ENCODE assay signal across 11 cellular contexts in genomic region chr22:50118557-50119168, GRCh38.
A peak's percentile ranks its signal among the peaks of the same experiment; 100 is the strongest.
DNase-seq lines count a peak whose midpoint lies in the region; ATAC-seq, FAIRE-seq and TF ChIP-seq lines count a peak whose summit lies in the region.
"Had no signal": no experiment of that assay in that cellular context is flagged by ENCODE, and none has a peak within 500 bp of the region (broad histone marks: within the 10 kb centered on the region; RNA-seq: fewer than 3 reads in every experiment).

No MANE protein-coding gene starts in this region.

- H3K27ac Mint-ChIP-seq in activated naive CD8-positive, alpha-beta T cell treated with anti-CD3 and anti-CD28 coated beads, Interleukin-2, amount 50 U/mL, for 24 hours = no peak overlapping the region
- H3K27ac Mint-ChIP-seq: activated T-cell treated with anti-CD3 and anti-CD28 coated beads, Interleukin-2, amount 50 U/mL, for 24 hours; T-helper 17 cell had no signal

- H3K9me3 Mint-ChIP-seq in activated naive CD8-positive, alpha-beta T cell treated with anti-CD3 and anti-CD28 coated beads, Interleukin-2, amount 50 U/mL, for 24 hours = peaks cover 4% of the 10 kb centered on the region

- peaks cover 2% of the 10 kb centered on the region for H3K36me3 Mint-ChIP-seq in activated naive CD8-positive, alpha-beta T cell treated with anti-CD3 and anti-CD28 coated beads, Interleukin-2, amount 50 U/mL, for 24 hours (ENCODE audit: low read depth)

- H3K4me3 Mint-ChIP-seq in activated naive CD8-positive, alpha-beta T cell treated with anti-CD3 and anti-CD28 coated beads, Interleukin-2, amount 50 U/mL, for 24 hours = no peak overlapping the region
- H3K4me3 Mint-ChIP-seq: activated T-cell treated with anti-CD3 and anti-CD28 coated beads, Interleukin-2, amount 50 U/mL, for 24 hours; T-helper 17 cell had no signal

- DNase-seq in H54 (ENCODE audit: insufficient read length, low spot score) (peak; percentile 51), UCSD-AML1 (lab: John Stamatoyannopoulos, UW; ENCODE audit: unreplicated experiment) (peak; percentile 51), hepatic stellate cell (ENCODE audit: low spot score) (peak; percentile 93), stromal cell of bone marrow (ENCODE audit: low read depth) (peak; percentile 43), activated gamma-delta T cell (lab: John Stamatoyannopoulos, UW) (no peak)
- no peak for DNase-seq in activated naive CD8-positive, alpha-beta T cell treated with anti-CD3 and anti-CD28 coated beads, Interleukin-2, amount 50 U/mL, for 24 hours
- DNase-seq: activated T-cell treated with anti-CD3 and anti-CD28 coated beads, Interleukin-2, amount 50 U/mL, for 24 hours; NCI-H2171; T-helper 17 cell had no signal

- no peaks in the 10 kb centered on the region for H3K27me3 Mint-ChIP-seq in activated naive CD8-positive, alpha-beta T cell treated with anti-CD3 and anti-CD28 coated beads, Interleukin-2, amount 50 U/mL, for 24 hours

- no peaks in the 10 kb centered on the region for H3K4me1 Mint-ChIP-seq in activated naive CD8-positive, alpha-beta T cell treated with anti-CD3 and anti-CD28 coated beads, Interleukin-2, amount 50 U/mL, for 24 hours
- H3K4me1 Mint-ChIP-seq: T-helper 17 cell had no signal

- FAIRE-seq in H54 (lab: Jason Lieb, UNC) = no peak

- no peak for ATAC-seq in HG02840 (IDR thresholded peaks at IDR 0.05; ENCODE audit: low FRiP score, unreplicated experiment)
- no peak for ATAC-seq in HG03442 (IDR thresholded peaks at IDR 0.05; ENCODE audit: unreplicated experiment)
- no peak for ATAC-seq in activated naive CD8-positive, alpha-beta T cell treated with anti-CD3 and anti-CD28 coated beads, Interleukin-2, amount 50 U/mL, for 24 hours
- ATAC-seq: T-helper 17 cell had no signal

- no peak for TF ChIP-seq POLR2A in H54 (IDR thresholded peaks at IDR 0.05; ENCODE audit: low read depth, low read length)

Comparison
In these comparisons a context has a peak if more than half of its experiments do, and no peak if none do; other contexts are left out.
1. DNase-seq: peak in H54 (single experiment), UCSD-AML1 (single experiment), hepatic stellate cell (single experiment) and stromal cell of bone marrow (single experiment); none in activated gamma-delta T cell (single experiment) and activated naive CD8-positive, alpha-beta T cell treated with anti-CD3 and anti-CD28 coated beads, Interleukin-2, amount 50 U/mL, for 24 hours (single experiment).